ENCODE assay signal across 11 cellular contexts in the genomic region with DNA sequence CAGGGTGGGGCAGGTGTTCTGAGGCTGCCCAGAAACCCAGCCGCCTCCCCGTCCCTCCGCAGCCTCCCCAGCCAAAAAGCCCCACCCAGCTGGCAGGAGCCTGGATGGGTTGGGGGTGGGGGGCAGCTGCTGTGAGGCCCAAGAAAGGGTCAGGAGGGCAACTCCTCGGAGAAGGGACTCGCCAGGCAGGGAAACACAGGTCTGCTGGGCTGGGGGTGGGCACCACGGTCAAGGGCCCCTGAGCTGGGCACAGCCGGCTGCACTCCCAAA. TPM values are rescaled to one million over a fixed set of nuclear protein-coding genes. Genes with fewer than 3 reads are reported as not detected.
DNase-seq lines count a peak whose midpoint lies in the region; ATAC-seq and TF ChIP-seq lines count a peak whose summit lies in the region.
"Had no signal": no experiment of that assay in that cellular context is flagged by ENCODE, and none has a peak within 500 bp of the region (broad histone marks: within the 10 kb centered on the region; RNA-seq: fewer than 3 reads in every experiment).

No MANE protein-coding gene starts in this region.

- no peak for TF ChIP-seq POLR2A in prostate gland (IDR thresholded peaks at IDR 0.05)

- ATAC-seq in left ventricle myocardium superior = peak; percentile 14
- ATAC-seq: activated CD4-positive, CD25-positive, alpha-beta regulatory T cell treated with anti-CD3 and anti-CD28 coated beads, Interleukin-2, amount 50 U/mL, for 24 hours had no signal

- H3K4me1 ChIP-seq in ACC112 (ENCODE audit: control insufficient read depth, insufficient read depth, low read length, unreplicated experiment) (peaks cover 50% of the 10 kb centered on the region), adipocyte (ENCODE audit: control insufficient read depth, insufficient read depth, low read length) (peaks cover 29% of the 10 kb centered on the region), prostate gland (replicated peaks) (peaks cover 25% of the 10 kb centered on the region)

- no peak for TF ChIP-seq CTCF in prostate gland (IDR thresholded peaks at IDR 0.05)

- peak overlapping the region; percentile 76 for H3K4me3 ChIP-seq in ACC112 (ENCODE audit: low read depth, low read length)
- peak overlapping the region; percentile 86 for H3K4me3 ChIP-seq in adipocyte (ENCODE audit: low read length)
- no peak overlapping the region for H3K4me3 ChIP-seq in prostate gland

- intact Hi-C loops in left ventricle myocardium superior (cut with micrococcal nuclease) (no loop called here), prostate gland (cut with DNase I) (loop anchor here (5.0 kb wide), 1 partner anchor 35 kb away; no protein-coding TSS in a partner anchor)

- H3K27me3 ChIP-seq in ACC112 (ENCODE audit: insufficient read depth, low read length) (no peaks in the 10 kb centered on the region), adipocyte (replicated peaks; ENCODE audit: control insufficient read depth, insufficient read depth, low read length) (no peaks in the 10 kb centered on the region), prostate gland (replicated peaks; ENCODE audit: insufficient read depth) (no peaks in the 10 kb centered on the region)
- H3K27me3 ChIP-seq: right lobe of liver had no signal

- H3K79me2 ChIP-seq in ACC112 (ENCODE audit: control insufficient read depth, insufficient read depth, low read length, unreplicated experiment) = peaks cover 11% of the 10 kb centered on the region

- H2AFZ ChIP-seq in ACC112 (ENCODE audit: low read length, unreplicated experiment) = peak overlapping the region; percentile 36

- WGBS in prostate gland = 47% methylated on average over 4 of the region's 7 CpGs

- DNase-seq in adipocyte (ENCODE audit: low read depth) = no peak
- DNase-seq in left ventricle myocardium superior = peak; percentile 42
- no peak for DNase-seq in prostate gland (ENCODE audit: low spot score)
- no peak for DNase-seq in KBM-7
- DNase-seq in activated CD4-positive, CD25-positive, alpha-beta regulatory T cell (lab: John Stamatoyannopoulos, UW) = no peak
- DNase-seq in iPS-NIHi11 (ENCODE audit: low spot score) = no peak
- no peak for DNase-seq in NAMALWA (ENCODE audit: low spot score)
- DNase-seq: DMS 273 treated with DMSO at 0.1 percent for 48 hours had no signal

- no peaks in the 10 kb centered on the region for H3K36me3 ChIP-seq in ACC112 (ENCODE audit: insufficient read depth, low read length)
- no peaks in the 10 kb centered on the region for H3K36me3 ChIP-seq in adipocyte (ENCODE audit: control insufficient read depth, insufficient read depth, low read length, severe bottlenecking)
- H3K36me3 ChIP-seq in prostate gland = no peaks in the 10 kb centered on the region
- H3K36me3 ChIP-seq: right lobe of liver had no signal

- no peak overlapping the region for H3K27ac ChIP-seq in ACC112 (ENCODE audit: low read depth, low read length)
- H3K27ac ChIP-seq in prostate gland = peak overlapping the region; percentile 62 to 83
- H3K27ac ChIP-seq: right lobe of liver had no signal

- H3K9me3 ChIP-seq in adipocyte (ENCODE audit: control insufficient read depth, low read length) = no peaks in the 10 kb centered on the region
- no peaks in the 10 kb centered on the region for H3K9me3 ChIP-seq in prostate gland
- H3K9me3 ChIP-seq: right lobe of liver had no signal

- in situ Hi-C loops in KBM-7 (cut with MboI; ENCODE audit: low pct_unique_long_range_greater_than_20kb, low sequenced_read_pairs) = no loop called here

- peak overlapping the region; percentile 90 for H3K9ac ChIP-seq in adipocyte (ENCODE audit: low read length)

RNA-seq across cellular contexts. Expression of a gene that starts 11.1 kb away (rescaled TPM):
- total RNA-seq in left ventricle myocardium superior = 2.5 TPM
- 10 to 100 TPM; 18.3 to 27.2 TPM for total RNA-seq in prostate gland

RNA-seq across cellular contexts. Expression of a gene that starts 18.5 kb away (rescaled TPM):
- total RNA-seq in left ventricle myocardium superior (1.5 TPM), prostate gland (10 to 100 TPM; 15.2 to 19.3 TPM)

RNA-seq across cellular contexts. Expression of a gene that starts 42.4 kb away (rescaled TPM):
- total RNA-seq in left ventricle myocardium superior (0.27 TPM), prostate gland (1 to 10 TPM; 1.2 to 5.4 TPM)

RNA-seq across cellular contexts. Expression of a gene that starts 53.8 kb away (rescaled TPM):
- 1.9 TPM for total RNA-seq in left ventricle myocardium superior
- 10 to 100 TPM; 12.3 to 17.6 TPM for total RNA-seq in prostate gland

Comparison
In these comparisons a context has a peak if more than half of its experiments do, and no peak if none do; other contexts are left out.
1. H3K4me3 ChIP-seq: peak in ACC112 (single experiment) and adipocyte (single experiment); none in prostate gland (0 of 2).